Comparison of ENCODE assay signal across 28 cellular contexts in genomic region chr10:119417852-119418251, GRCh38.
"Had no signal": no experiment of that assay in that cellular context is flagged by ENCODE, and none has a peak within 500 bp of the region (broad histone marks: within the 10 kb centered on the region; RNA-seq: fewer than 3 reads in every experiment).

No MANE protein-coding gene starts in this region.

- DNase-seq: activated CD4-positive, alpha-beta memory T cell treated with anti-CD3 and anti-CD28 coated beads, Interleukin-2, amount 10 ng/mL, durations not matched to agents 7 days and 5 days; activated CD4-positive, alpha-beta T cell treated with anti-CD3 and anti-CD28 coated beads, Interleukin-2, amount 50 U/mL, for 1 hour; activated CD4-positive, CD25-positive, alpha-beta regulatory T cell; activated gamma-delta T cell treated with Interleukin-2 at 50 U/mL for 16 hours; activated naive CD4-positive, alpha-beta T cell treated with anti-CD3 and anti-CD28 coated beads, Interleukin-2, amount 10 ng/mL, durations not matched to agents 7 days and 5 days; activated T-cell treated with anti-CD3 and anti-CD28 coated beads for 4 hours; activated T-cell treated with anti-CD3 and anti-CD28 coated beads, Interleukin-2, amount 50 U/mL, for 48 hours; amniotic stem cell; body of pancreas; KG1; NCI-H1092; NCI-H1417; NCI-H1930; NCI-H2171 treated with DMSO at 0.1 percent for 48 hours; NCI-H345; NCI-H510A; NCI-H526 treated with DMSO at 0.1 percent for 48 hours; NCI-H82; OCI-M1; RPMI8226; SHP77; T-helper 2 cell; T1000 had no signal

- H3K36me3 Mint-ChIP-seq: activated naive CD4-positive, alpha-beta T cell treated with anti-CD3 and anti-CD28 coated beads, Interleukin-2, amount 10 ng/mL, durations not matched to agents 7 days and 5 days had no signal

- H3K9me3 Mint-ChIP-seq: activated CD4-positive, alpha-beta memory T cell treated with anti-CD3 and anti-CD28 coated beads, Interleukin-2, amount 10 ng/mL, durations not matched to agents 7 days and 5 days; activated naive CD4-positive, alpha-beta T cell treated with anti-CD3 and anti-CD28 coated beads, Interleukin-2, amount 10 ng/mL, durations not matched to agents 7 days and 5 days; activated T-helper 2 cell treated with anti-CD3 and anti-CD28 coated beads, Interferon-gamma antibody, Interleukin-2, Interleukin-4, amounts not matched to agents 10 μg/mL and 5 μg/mL and 100 μg/mL, durations not matched to agents 14 hours and 24 hours and 36 hours; IgD-negative memory B cell had no signal

- H3K4me3 ChIP-seq: ascending aorta, body of pancreas, SJSA1 had no signal

- ATAC-seq: body of pancreas had no signal

- H3K27ac ChIP-seq: ascending aorta, body of pancreas, SJSA1, VCaP had no signal

- H3K27me3 Mint-ChIP-seq: activated CD4-positive, alpha-beta memory T cell treated with anti-CD3 and anti-CD28 coated beads, Interleukin-2, amount 10 ng/mL, durations not matched to agents 7 days and 5 days; activated naive CD4-positive, alpha-beta T cell treated with anti-CD3 and anti-CD28 coated beads, Interleukin-2, amount 10 ng/mL, durations not matched to agents 7 days and 5 days; IgD-negative memory B cell had no signal

- H3K4me3 Mint-ChIP-seq: activated CD4-positive, alpha-beta memory T cell treated with anti-CD3 and anti-CD28 coated beads, Interleukin-2, amount 10 ng/mL, durations not matched to agents 7 days and 5 days; activated naive CD4-positive, alpha-beta T cell treated with anti-CD3 and anti-CD28 coated beads, Interleukin-2, amount 10 ng/mL, durations not matched to agents 7 days and 5 days; IgD-negative memory B cell had no signal

- H3K36me3 ChIP-seq: SJSA1 had no signal

- H3K9me3 ChIP-seq: ascending aorta, body of pancreas, SJSA1 had no signal

- H3K27me3 ChIP-seq: ascending aorta, body of pancreas, SJSA1 had no signal

- H3K4me1 Mint-ChIP-seq: activated CD4-positive, alpha-beta memory T cell treated with anti-CD3 and anti-CD28 coated beads, Interleukin-2, amount 10 ng/mL, durations not matched to agents 7 days and 5 days; activated naive CD4-positive, alpha-beta T cell treated with anti-CD3 and anti-CD28 coated beads, Interleukin-2, amount 10 ng/mL, durations not matched to agents 7 days and 5 days had no signal

- H3K27ac Mint-ChIP-seq: activated CD4-positive, alpha-beta memory T cell treated with anti-CD3 and anti-CD28 coated beads, Interleukin-2, amount 10 ng/mL, durations not matched to agents 7 days and 5 days; activated naive CD4-positive, alpha-beta T cell treated with anti-CD3 and anti-CD28 coated beads, Interleukin-2, amount 10 ng/mL, durations not matched to agents 7 days and 5 days; activated T-helper 2 cell treated with anti-CD3 and anti-CD28 coated beads, Interferon-gamma antibody, Interleukin-2, Interleukin-4, amounts not matched to agents 10 μg/mL and 5 μg/mL and 100 μg/mL, durations not matched to agents 14 hours and 24 hours and 36 hours; IgD-negative memory B cell had no signal
